Comparison of ENCODE assay signal across 37 cellular contexts in the genomic region with DNA sequence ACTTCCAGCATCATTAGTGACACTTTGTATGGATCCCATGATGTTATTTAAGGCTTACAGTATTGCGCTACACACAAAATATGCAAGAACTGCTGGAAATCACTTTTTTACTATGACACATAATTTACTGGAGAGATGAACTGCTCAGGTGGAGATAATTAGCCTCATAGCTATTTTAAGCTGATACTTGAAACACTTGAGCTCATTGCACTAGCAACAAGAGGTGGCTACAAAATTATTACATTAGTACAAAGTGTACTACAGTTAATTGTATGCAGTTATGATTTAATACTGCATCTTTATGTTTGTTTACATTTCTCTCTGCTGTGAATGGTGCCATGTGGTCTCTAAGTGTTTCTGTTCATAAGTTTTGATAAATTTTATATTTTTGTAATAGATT. TPM values are rescaled to one million over a fixed set of nuclear protein-coding genes. Genes with fewer than 3 reads are reported as not detected.
"Had no signal": no experiment of that assay in that cellular context is flagged by ENCODE, and none has a peak within 500 bp of the region (broad histone marks: within the 10 kb centered on the region; RNA-seq: fewer than 3 reads in every experiment).

No MANE protein-coding gene starts in this region.

- H3K9me3 ChIP-seq: adrenal gland, body of pancreas, breast epithelium had no signal

- DNase-seq: activated B cell treated with CpG ODN at 0.5 μM for 24 hours; activated CD4-positive, alpha-beta memory T cell treated with anti-CD3 and anti-CD28 coated beads for 36 hours; activated CD4-positive, alpha-beta T cell treated with anti-CD3 and anti-CD28 coated beads for 4 hours; activated CD4-positive, alpha-beta T cell treated with anti-CD3 and anti-CD28 coated beads, Interleukin-2, amount 50 U/mL, for 1 hour; activated CD4-positive, CD25-positive, alpha-beta regulatory T cell treated with anti-CD3 and anti-CD28 coated beads, Interleukin-2, amount 50 U/mL, for 72 hours; activated CD8-positive, alpha-beta memory T cell treated with anti-CD3 and anti-CD28 coated beads, Interleukin-2, amount 50 U/mL, for 4 hours; activated gamma-delta T cell treated with Interleukin-2 at 50 U/mL for 16 hours; activated naive CD4-positive, alpha-beta T cell treated with anti-CD3 and anti-CD28 coated beads for 36 hours; activated T-cell treated with anti-CD3 and anti-CD28 coated beads for 4 hours; activated T-cell treated with anti-CD3 and anti-CD28 coated beads, Interleukin-2, amount 50 U/mL, for 4 hours; adrenal gland; body of pancreas; cerebellar nuclear complex; MM.1S; MV-4-11; NCI-H1092; NCI-H1436 treated with DMSO at 0.1 percent for 48 hours; NCI-H1694 treated with DMSO at 0.1 percent for 48 hours; NCI-H2029 treated with DMSO at 0.1 percent for 48 hours; NCI-H2107; NCI-H226; NCI-H446 treated with DMSO at 0.1 percent for 48 hours; OCI-M1; SIG-M5; SW 1271; T-helper 1 cell; T-helper 2 cell; T-helper 9 cell had no signal

- H3K27ac ChIP-seq: adrenal gland, body of pancreas, breast epithelium, KMS-11, VCaP had no signal

- H3K36me3 ChIP-seq: adrenal gland, breast epithelium had no signal

- H3K4me1 ChIP-seq: adrenal gland, body of pancreas, breast epithelium had no signal

- H3K4me3 ChIP-seq: adrenal gland, body of pancreas, breast epithelium had no signal

- H3K27me3 ChIP-seq: body of pancreas had no signal

- ATAC-seq: activated naive CD4-positive, alpha-beta T cell treated with anti-CD3 and anti-CD28 coated beads, Interleukin-2, amount 50 U/mL, for 72 hours; activated T-cell treated with anti-CD3 and anti-CD28 coated beads, Interleukin-2, amount 50 U/mL, for 4 hours; body of pancreas had no signal

RNA-seq across cellular contexts. Expression of gene CCR9, which starts 38.0 kb away (rescaled TPM):
- total RNA-seq: activated CD4-positive, alpha-beta memory T cell treated with anti-CD3 and anti-CD28 coated beads for 36 hours; activated naive CD4-positive, alpha-beta T cell treated with anti-CD3 and anti-CD28 coated beads for 36 hours; activated naive CD4-positive, alpha-beta T cell treated with anti-CD3 and anti-CD28 coated beads, Interleukin-2, amount 50 U/mL, for 72 hours; activated T-cell treated with anti-CD3 and anti-CD28 coated beads, Interleukin-2, amount 50 U/mL, for 4 hours; activated T-helper 1 cell treated with anti-CD3 and anti-CD28 coated beads, Interleukin-12 subunit alpha, Interleukin-12 subunit beta, Interleukin-2, Interleukin-4 antibody, amounts not matched to agents 30 ng/mL and 10 ng/mL and 1 ng/mL, durations not matched to agents 14 hours and 24 hours and 36 hours; astrocyte; body of pancreas; breast epithelium; cardiac septum; LHCN-M2; SK-MEL-5 had no signal

RNA-seq across cellular contexts. Expression of gene SLC6A20, which starts 52.1 kb away (rescaled TPM):
- total RNA-seq: activated B cell treated with CpG ODN at 0.5 μM for 24 hours; activated CD4-positive, alpha-beta memory T cell treated with anti-CD3 and anti-CD28 coated beads for 36 hours; activated naive CD4-positive, alpha-beta T cell treated with anti-CD3 and anti-CD28 coated beads for 36 hours; activated naive CD4-positive, alpha-beta T cell treated with anti-CD3 and anti-CD28 coated beads, Interleukin-2, amount 50 U/mL, for 72 hours; activated T-cell treated with anti-CD3 and anti-CD28 coated beads, Interleukin-2, amount 50 U/mL, for 4 hours; activated T-helper 1 cell treated with anti-CD3 and anti-CD28 coated beads, Interleukin-12 subunit alpha, Interleukin-12 subunit beta, Interleukin-2, Interleukin-4 antibody, amounts not matched to agents 30 ng/mL and 10 ng/mL and 1 ng/mL, durations not matched to agents 14 hours and 24 hours and 36 hours; astrocyte; cardiac septum; LHCN-M2; SK-MEL-5 had no signal
